1 cellular context compared by ENCODE assay signal in genomic region chr16:4380131-4381063, GRCh38.
TF ChIP-seq lines count a peak whose summit lies in the region.

No MANE protein-coding gene starts in this region.

TF ChIP-seq in GM23338, 12 proteins besides CTCF, POLR2A, EP300 and RAD21 (continued from another document):
- TF ChIP-seq ZNF462 (CRISPR knock-in tag; IDR thresholded peaks at IDR 0.05): no peak
- no peak for TF ChIP-seq REST (IDR thresholded peaks at IDR 0.05; ENCODE audit: unreplicated experiment)
- no peak for TF ChIP-seq ETS1 (IDR thresholded peaks at IDR 0.05)
- TF ChIP-seq EZH2phosphoT487 (IDR thresholded peaks at IDR 0.05; ENCODE audit: unreplicated experiment): no peak
- TF ChIP-seq ZNF331 (CRISPR knock-in tag; IDR thresholded peaks at IDR 0.05; ENCODE audit: low read depth): no peak
- no peak for TF ChIP-seq ZNF114 (CRISPR knock-in tag; IDR thresholded peaks at IDR 0.05)
- no peak for TF ChIP-seq STAT1 (IDR thresholded peaks at IDR 0.05; ENCODE audit: unreplicated experiment)
- TF ChIP-seq EZH2 (IDR thresholded peaks at IDR 0.05; ENCODE audit: low read depth, unreplicated experiment): no peak
- no peak for TF ChIP-seq CREB1 (CRISPR knock-in tag; IDR thresholded peaks at IDR 0.05; ENCODE audit: low read depth)
